Comparison of ENCODE assay signal across 10 cellular contexts in the genomic region with DNA sequence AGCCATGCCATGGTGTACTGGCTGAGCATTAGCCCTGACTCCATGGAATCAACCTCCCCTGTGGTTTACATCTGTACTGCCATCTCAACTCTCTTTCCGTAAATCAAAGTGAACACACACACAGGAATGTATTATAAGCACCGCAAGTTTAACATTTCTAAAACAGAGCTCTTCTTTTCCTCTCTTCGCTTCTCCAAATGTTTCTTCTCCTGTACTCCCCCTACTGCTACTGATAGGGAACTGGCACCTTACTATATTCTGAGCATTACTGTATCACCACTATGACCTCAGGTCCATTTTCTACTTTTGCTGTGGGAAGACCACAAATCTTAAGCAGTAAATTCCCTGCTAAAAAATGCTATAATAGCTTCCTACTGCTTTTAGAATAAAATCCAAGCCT.
A peak's percentile ranks its signal among the peaks of the same experiment; 100 is the strongest.
DNase-seq lines count a peak whose midpoint lies in the region; ATAC-seq and TF ChIP-seq lines count a peak whose summit lies in the region.
"Had no signal": no experiment of that assay in that cellular context is flagged by ENCODE, and none has a peak within 500 bp of the region (broad histone marks: within the 10 kb centered on the region; RNA-seq: fewer than 3 reads in every experiment).

No MANE protein-coding gene starts in this region.

- H3K27me3 ChIP-seq in Karpas-422 (ENCODE audit: low read length): no peaks in the 10 kb centered on the region
- H3K27me3 ChIP-seq in mammary epithelial cell (ENCODE audit: insufficient read depth, low read length): peaks cover 5% of the 10 kb centered on the region
- H3K27me3 ChIP-seq: esophagus muscularis mucosa had no signal

- no peaks in the 10 kb centered on the region for H3K4me1 Mint-ChIP-seq in natural killer cell
- no peaks in the 10 kb centered on the region for H3K4me1 Mint-ChIP-seq in T-helper 2 cell treated with Interferon-gamma antibody and Interleukin-4, amounts not matched to agents 5 μg/mL and 100 μg/mL, for 36 hours (ENCODE audit: low read depth)

- H2AFZ ChIP-seq in Karpas-422 (ENCODE audit: low read length): no peak overlapping the region
- H2AFZ ChIP-seq in mammary epithelial cell (ENCODE audit: low read depth, low read length): no peak overlapping the region

- H3K9me3 ChIP-seq in Karpas-422 (ENCODE audit: low read length) (no peaks in the 10 kb centered on the region), mammary epithelial cell (replicated peaks; ENCODE audit: insufficient read depth, low read length) (no peaks in the 10 kb centered on the region)
- H3K9me3 ChIP-seq: esophagus muscularis mucosa had no signal

- ATAC-seq in GM19043 (IDR thresholded peaks at IDR 0.05; ENCODE audit: low read depth, unreplicated experiment) (peak; percentile 31), natural killer cell (no peak), HG03439 (IDR thresholded peaks at IDR 0.05; ENCODE audit: unreplicated experiment) (no peak)
- ATAC-seq: activated T-cell treated with anti-CD3 and anti-CD28 coated beads, Interleukin-2, amount 50 U/mL, for 4 hours had no signal

- H3K36me3 ChIP-seq in Karpas-422 (ENCODE audit: insufficient read depth, low read length) (no peaks in the 10 kb centered on the region), mammary epithelial cell (ENCODE audit: insufficient read depth, low read length) (no peaks in the 10 kb centered on the region)
- H3K36me3 ChIP-seq: esophagus muscularis mucosa had no signal

- intact Hi-C loops in mammary epithelial cell (cut with micrococcal nuclease): no loop called here
- intact Hi-C loops in natural killer cell (cut with micrococcal nuclease): no loop called here

- dilution Hi-C loops in mammary epithelial cell (cut with HindIII; ENCODE audit: low sequenced_read_pairs): no loop called here

- no peak overlapping the region for H3K27ac ChIP-seq in Karpas-422 (ENCODE audit: low read length)
- H3K27ac ChIP-seq in mammary epithelial cell (ENCODE audit: insufficient read depth, low read depth, low read length): no peak overlapping the region
- H3K27ac ChIP-seq: esophagus muscularis mucosa had no signal

- CTCF ChIA-PET in mammary epithelial cell (lab: Charles Lee; ENCODE audit: low non-redundant PET): interaction anchor here (0.7 kb wide), 1 partner anchor 144 kb away, joined by 3 read pairs; no protein-coding TSS in a partner anchor

- TF ChIP-seq CTCF in AG09309 (IDR thresholded peaks at IDR 0.05; ENCODE audit: control insufficient read depth, insufficient read depth, low read depth, low read length, missing control alignments) (peak; percentile 51), mammary epithelial cell (conservative IDR thresholded peaks at IDR 0.05 in 1 of 2, IDR thresholded peaks at IDR 0.05 in 1 of 2; ENCODE audit: extremely low read depth in 1 of 2, insufficient read depth in 1 of 2, low read depth in 1 of 2, low read length in 2 of 2) (peak in 1 of 2 donors; percentile 40), natural killer cell (IDR thresholded peaks at IDR 0.05) (no peak)

- H3K9ac ChIP-seq in Karpas-422 (ENCODE audit: low read length): no peak overlapping the region
- no peak overlapping the region for H3K9ac ChIP-seq in mammary epithelial cell (ENCODE audit: insufficient read depth, low read length)

- peaks cover 12 to 13% of the 10 kb centered on the region in 2 donors for H3K27me3 Mint-ChIP-seq in natural killer cell (ENCODE audit: low read depth in 2 of 2)
- no peaks in the 10 kb centered on the region for H3K27me3 Mint-ChIP-seq in T-helper 2 cell treated with Interferon-gamma antibody and Interleukin-4, amounts not matched to agents 5 μg/mL and 100 μg/mL, for 36 hours (ENCODE audit: low read depth)

- H3K4me1 ChIP-seq in Karpas-422 (ENCODE audit: low read length) (no peaks in the 10 kb centered on the region), mammary epithelial cell (ENCODE audit: insufficient read depth, low read length) (no peaks in the 10 kb centered on the region)
- H3K4me1 ChIP-seq: esophagus muscularis mucosa had no signal

- 61% methylated on average over 3 of the region's 3 CpGs for WGBS in mammary epithelial cell (ENCODE audit: low coverage, missing lambda C conversion rate)

- H3K79me2 ChIP-seq in Karpas-422 (ENCODE audit: low read length) (no peaks in the 10 kb centered on the region), mammary epithelial cell (ENCODE audit: insufficient read depth, low read length) (no peaks in the 10 kb centered on the region)

- no peaks in the 10 kb centered on the region for H4K20me1 ChIP-seq in Karpas-422 (ENCODE audit: insufficient read depth, low read depth, low read length)
- H4K20me1 ChIP-seq in mammary epithelial cell (ENCODE audit: insufficient read depth, low read length): no peaks in the 10 kb centered on the region

- H3K27ac Mint-ChIP-seq in natural killer cell: no peak overlapping the region
- H3K27ac Mint-ChIP-seq in T-helper 2 cell treated with Interferon-gamma antibody and Interleukin-4, amounts not matched to agents 5 μg/mL and 100 μg/mL, for 36 hours: no peak overlapping the region

- H3K36me3 Mint-ChIP-seq in natural killer cell: no peaks in the 10 kb centered on the region
- no peaks in the 10 kb centered on the region for H3K36me3 Mint-ChIP-seq in T-helper 2 cell treated with Interferon-gamma antibody and Interleukin-4, amounts not matched to agents 5 μg/mL and 100 μg/mL, for 36 hours (ENCODE audit: low read depth)

- H3K4me3 Mint-ChIP-seq in natural killer cell: no peak overlapping the region
- H3K4me3 Mint-ChIP-seq in T-helper 2 cell treated with Interferon-gamma antibody and Interleukin-4, amounts not matched to agents 5 μg/mL and 100 μg/mL, for 36 hours: no peak overlapping the region
- H3K4me3 Mint-ChIP-seq: activated T-cell treated with anti-CD3 and anti-CD28 coated beads, Interleukin-2, amount 50 U/mL, for 4 hours had no signal

- no TSS peak for BruUV-seq in mammary epithelial cell (replicated peaks; lab: Mats Ljungman, UMichigan)

- DNase-seq in AG09309 (ENCODE audit: low read depth): peak; percentile 34
- DNase-seq in Karpas-422: peak; percentile 56
- DNase-seq in mammary epithelial cell: peak; percentile 24
- DNase-seq in natural killer cell: no peak
- no peak for DNase-seq in NCI-H1417 (lab: John Stamatoyannopoulos, UW)
- no peak for DNase-seq in T-helper 2 cell treated with Interferon-gamma antibody and Interleukin-4, amounts not matched to agents 5 μg/mL and 100 μg/mL, for 36 hours (ENCODE audit: low spot score)
- DNase-seq: activated T-cell treated with anti-CD3 and anti-CD28 coated beads, Interleukin-2, amount 50 U/mL, for 4 hours had no signal

- H3K4me3 ChIP-seq in AG09309 (ENCODE audit: control insufficient read depth, low read depth, low read length) (no peak overlapping the region), Karpas-422 (ENCODE audit: low read length) (no peak overlapping the region), mammary epithelial cell (replicated peaks in 1 of 3; ENCODE audit: insufficient read depth in 1 of 3, low read depth in 2 of 3, low read length in 3 of 3) (no peak overlapping the region)
- H3K4me3 ChIP-seq: esophagus muscularis mucosa had no signal

- no peaks in the 10 kb centered on the region for H3K9me3 Mint-ChIP-seq in natural killer cell
- H3K9me3 Mint-ChIP-seq in T-helper 2 cell treated with Interferon-gamma antibody and Interleukin-4, amounts not matched to agents 5 μg/mL and 100 μg/mL, for 36 hours: no peaks in the 10 kb centered on the region
- H3K9me3 Mint-ChIP-seq: activated T-cell treated with anti-CD3 and anti-CD28 coated beads, Interleukin-2, amount 50 U/mL, for 4 hours had no signal

- no peak overlapping the region for H3K4me2 ChIP-seq in Karpas-422 (ENCODE audit: low read depth, low read length, poor library complexity, severe bottlenecking)
- H3K4me2 ChIP-seq in mammary epithelial cell (ENCODE audit: insufficient read depth, low read depth, low read length): no peak overlapping the region

- no peaks in the 10 kb centered on the region for H3K9me2 ChIP-seq in Karpas-422 (replicated peaks; ENCODE audit: insufficient read depth, low read length)

- in situ Hi-C loops in mammary epithelial cell (cut with MboI; ENCODE audit: low sequenced_read_pairs in 2 of 2): no loop called here

Comparison
In these comparisons a context has a peak if more than half of its experiments do, and no peak if none do; other contexts are left out.
1. DNase-seq: peak in AG09309 (single experiment), Karpas-422 (single experiment) and mammary epithelial cell (single experiment); none in natural killer cell (single experiment), NCI-H1417 (0 of 3) and T-helper 2 cell treated with Interferon-gamma antibody and Interleukin-4, amounts not matched to agents 5 μg/mL and 100 μg/mL, for 36 hours (single experiment).